27 cellular contexts compared by ENCODE assay signal in genomic region chr7:6613706-6614105, GRCh38. TPM values are rescaled to one million over a fixed set of nuclear protein-coding genes. Genes with fewer than 3 reads are reported as not detected.
DNase-seq lines count a peak whose midpoint lies in the region; ATAC-seq and TF ChIP-seq lines count a peak whose summit lies in the region.
"Had no signal": no experiment of that assay in that cellular context is flagged by ENCODE, and none has a peak within 500 bp of the region (broad histone marks: within the 10 kb centered on the region; RNA-seq: fewer than 3 reads in every experiment).

No MANE protein-coding gene starts in this region.

- H3K4me1 ChIP-seq in esophagus muscularis mucosa, result peaks cover 10 to 25% (median 22%) of the 10 kb centered on the region in 4 donors
- H3K4me1 ChIP-seq in gastroesophageal sphincter, result peaks cover 0 to 23% (median 4%) of the 10 kb centered on the region in 3 donors
- H3K4me1 ChIP-seq in tibial nerve, result peaks cover 0 to 21% (median 8%) of the 10 kb centered on the region in 4 donors
- H3K4me1 ChIP-seq: A549 had no signal

- peaks cover 14% of the 10 kb centered on the region for H3K4me1 Mint-ChIP-seq in activated naive CD8-positive, alpha-beta T cell (ENCODE audit: low read depth)
- H3K4me1 Mint-ChIP-seq in activated naive CD8-positive, alpha-beta T cell treated with anti-CD3 and anti-CD28 coated beads, Interleukin-2, amount 50 U/mL, for 24 hours, result peaks cover 11% of the 10 kb centered on the region
- peaks cover 13% of the 10 kb centered on the region for H3K4me1 Mint-ChIP-seq in mesothelial cell of epicardium
- H3K4me1 Mint-ChIP-seq: activated T-helper 17 cell treated with anti-CD3 and anti-CD28 coated beads, Interleukin-2, amount 50 U/mL, for 72 hours had no signal

- no peak overlapping the region for H3K27ac Mint-ChIP-seq in activated naive CD8-positive, alpha-beta T cell
- no peak overlapping the region for H3K27ac Mint-ChIP-seq in activated naive CD8-positive, alpha-beta T cell treated with anti-CD3 and anti-CD28 coated beads, Interleukin-2, amount 50 U/mL, for 24 hours
- no peak overlapping the region for H3K27ac Mint-ChIP-seq in mesothelial cell of epicardium
- H3K27ac Mint-ChIP-seq: activated T-helper 17 cell treated with anti-CD3 and anti-CD28 coated beads, Interleukin-2, amount 50 U/mL, for 72 hours; stimulated activated naive CD8-positive, alpha-beta T cell treated with anti-CD3 and anti-CD28 coated beads, Interleukin-15, Interleukin-2, amounts not matched to agents 100 ng/mL and 50 ng/mL, for 24 hours had no signal

- H3K4me3 Mint-ChIP-seq in activated naive CD8-positive, alpha-beta T cell, result peak overlapping the region; percentile 63
- no peak overlapping the region for H3K4me3 Mint-ChIP-seq in activated naive CD8-positive, alpha-beta T cell treated with anti-CD3 and anti-CD28 coated beads, Interleukin-2, amount 50 U/mL, for 24 hours
- peak overlapping the region; percentile 6 for H3K4me3 Mint-ChIP-seq in mesothelial cell of epicardium

- H3K36me3 Mint-ChIP-seq in activated naive CD8-positive, alpha-beta T cell, result no peaks in the 10 kb centered on the region
- H3K36me3 Mint-ChIP-seq in activated naive CD8-positive, alpha-beta T cell treated with anti-CD3 and anti-CD28 coated beads, Interleukin-2, amount 50 U/mL, for 24 hours (ENCODE audit: low read depth), result peaks cover 2% of the 10 kb centered on the region
- H3K36me3 Mint-ChIP-seq in mesothelial cell of epicardium, result peaks cover 3% of the 10 kb centered on the region

- no peaks in the 10 kb centered on the region for H3K9me3 ChIP-seq in esophagus muscularis mucosa
- no peaks in the 10 kb centered on the region for H3K9me3 ChIP-seq in gastroesophageal sphincter
- H3K9me3 ChIP-seq in tibial nerve, result no peaks in the 10 kb centered on the region
- H3K9me3 ChIP-seq: A549, sigmoid colon, tibial artery had no signal

- no peak for DNase-seq in activated naive CD8-positive, alpha-beta T cell treated with anti-CD3 and anti-CD28 coated beads, Interleukin-2, amount 50 U/mL, for 24 hours
- DNase-seq in RPMI8226, result peak; percentile 48
- no peak for DNase-seq in mesothelial cell of epicardium (ENCODE audit: low spot score in 2 of 2, unreplicated experiment in 2 of 2)
- no peak for DNase-seq in esophagus muscularis mucosa (ENCODE audit: extremely low spot score)
- no peak for DNase-seq in tibial nerve (ENCODE audit: low spot score in 2 of 2)
- DNase-seq: COR-L47; effector CD8-positive, alpha-beta T cell; EL; hippocampal formation; left ventricle myocardium superior; midbrain; NCI-H1092 treated with DMSO at 0.1 percent for 48 hours; NCI-H2029; NCI-H226; NCI-H774; posterior cingulate gyrus; sigmoid colon; T-helper 9 cell; tibial artery had no signal

- H3K4me3 ChIP-seq in esophagus muscularis mucosa (no peak overlapping the region), gastroesophageal sphincter (no peak overlapping the region), tibial nerve (no peak overlapping the region)
- H3K4me3 ChIP-seq: A549, sigmoid colon, tibial artery had no signal

- H3K9me3 Mint-ChIP-seq in activated naive CD8-positive, alpha-beta T cell (ENCODE audit: low read depth), result no peaks in the 10 kb centered on the region
- H3K9me3 Mint-ChIP-seq in activated naive CD8-positive, alpha-beta T cell treated with anti-CD3 and anti-CD28 coated beads, Interleukin-2, amount 50 U/mL, for 24 hours, result no peaks in the 10 kb centered on the region
- no peaks in the 10 kb centered on the region for H3K9me3 Mint-ChIP-seq in mesothelial cell of epicardium
- H3K9me3 Mint-ChIP-seq: activated T-helper 17 cell treated with anti-CD3 and anti-CD28 coated beads, Interleukin-2, amount 50 U/mL, for 72 hours; stimulated activated naive CD8-positive, alpha-beta T cell treated with anti-CD3 and anti-CD28 coated beads, Interleukin-15, Interleukin-2, amounts not matched to agents 100 ng/mL and 50 ng/mL, for 24 hours had no signal

- H3K27me3 Mint-ChIP-seq in activated naive CD8-positive, alpha-beta T cell, result no peaks in the 10 kb centered on the region
- H3K27me3 Mint-ChIP-seq in activated naive CD8-positive, alpha-beta T cell treated with anti-CD3 and anti-CD28 coated beads, Interleukin-2, amount 50 U/mL, for 24 hours, result peaks cover 3% of the 10 kb centered on the region
- no peaks in the 10 kb centered on the region for H3K27me3 Mint-ChIP-seq in mesothelial cell of epicardium (ENCODE audit: low read depth)

- H3K27ac ChIP-seq in esophagus muscularis mucosa (replicated peaks in 1 of 4) (no peak overlapping the region), gastroesophageal sphincter (no peak overlapping the region), tibial nerve (no peak overlapping the region)
- H3K27ac ChIP-seq: A549, sigmoid colon, tibial artery had no signal

- H3K27me3 ChIP-seq in esophagus muscularis mucosa (no peaks in the 10 kb centered on the region), gastroesophageal sphincter (no peaks in the 10 kb centered on the region), tibial nerve (no peaks in the 10 kb centered on the region)
- H3K27me3 ChIP-seq: sigmoid colon, tibial artery had no signal

- H3K36me3 ChIP-seq in esophagus muscularis mucosa, result peaks cover 0 to 29% (median 12%) of the 10 kb centered on the region in 4 donors
- peaks cover 0 to 34% of the 10 kb centered on the region in 2 donors for H3K36me3 ChIP-seq in gastroesophageal sphincter
- peaks cover 0 to 32% (median 0%) of the 10 kb centered on the region in 3 donors for H3K36me3 ChIP-seq in tibial nerve

- TF ChIP-seq CTCF in mesothelial cell of epicardium (IDR thresholded peaks at IDR 0.05; ENCODE audit: unreplicated experiment) (no peak), esophagus muscularis mucosa (IDR thresholded peaks at IDR 0.05) (no peak), gastroesophageal sphincter (IDR thresholded peaks at IDR 0.05) (no peak), tibial nerve (IDR thresholded peaks at IDR 0.05) (no peak)

- no CpG with 5 or more reads among the region's 2 CpGs for WGBS in esophagus muscularis mucosa
- WGBS in gastroesophageal sphincter (ENCODE audit: low coverage in 1 of 2), 2 donors, result 32 to 33% methylated on average over 2 of the region's 2 CpGs
- 44 to 51% methylated on average over 2 of the region's 2 CpGs for WGBS in tibial nerve, 2 donors

- no peak for TF ChIP-seq POLR2A in esophagus muscularis mucosa (IDR thresholded peaks at IDR 0.05; ENCODE audit: low read depth)
- no peak for TF ChIP-seq POLR2A in gastroesophageal sphincter (IDR thresholded peaks at IDR 0.05)
- no peak for TF ChIP-seq POLR2A in tibial nerve (IDR thresholded peaks at IDR 0.05)

- ATAC-seq in activated naive CD8-positive, alpha-beta T cell treated with anti-CD3 and anti-CD28 coated beads, Interleukin-2, amount 50 U/mL, for 24 hours, result no peak
- no peak for ATAC-seq in gastroesophageal sphincter
- ATAC-seq in GM18870 (IDR thresholded peaks at IDR 0.05; ENCODE audit: unreplicated experiment), result no peak
- ATAC-seq: activated T-helper 17 cell treated with anti-CD3 and anti-CD28 coated beads, Interleukin-2, amount 50 U/mL, for 72 hours; esophagus mucosa; HCT116; left ventricle myocardium superior had no signal

- intact Hi-C loops in esophagus muscularis mucosa (cut with DNase I), result no loop called here

- TF ChIP-seq EP300 in esophagus muscularis mucosa (IDR thresholded peaks at IDR 0.05) (no peak), gastroesophageal sphincter (IDR thresholded peaks at IDR 0.05) (no peak), tibial nerve (IDR thresholded peaks at IDR 0.05) (no peak)

RNA-seq across cellular contexts. Expression of gene ZNF853, which starts 1.7 kb away (rescaled TPM):
- total RNA-seq in mesothelial cell of epicardium (22.7 to 23.5 TPM (median 22.9 TPM) in 3 replicates), esophagus muscularis mucosa (10 to 100 TPM; 13.7 to 38.6 (median 23.6) TPM), gastroesophageal sphincter (10 to 100 TPM; 12.9 to 32.3 (median 19.4) TPM), tibial nerve (10 to 100 TPM in 3 of 4 donors, 1 to 10 TPM in 1; 8.2 to 18.2 (median 12.7) TPM)

RNA-seq across cellular contexts. Expression of gene ZNF316, which starts 23.4 kb away (rescaled TPM):
- 55.9 to 58.5 TPM (median 57.9 TPM) in 3 replicates for total RNA-seq in mesothelial cell of epicardium
- 10 to 100 TPM; 24.0 to 38.9 (median 30.8) TPM for total RNA-seq in esophagus muscularis mucosa
- total RNA-seq in gastroesophageal sphincter, result 10 to 100 TPM; 21.9 to 32.8 (median 26.0) TPM
- 10 to 100 TPM; 32.1 to 77.7 (median 36.2) TPM for total RNA-seq in tibial nerve

RNA-seq across cellular contexts. Expression of gene INTS15, which starts 23.9 kb away (rescaled TPM):
- total RNA-seq in mesothelial cell of epicardium (44.1 to 44.5 TPM (median 44.4 TPM) in 3 replicates), esophagus muscularis mucosa (10 to 100 TPM; 22.5 to 38.9 (median 33.5) TPM), gastroesophageal sphincter (10 to 100 TPM; 25.6 to 34.5 (median 32.5) TPM), tibial nerve (10 to 100 TPM; 28.0 to 63.0 (median 34.0) TPM)

RNA-seq across cellular contexts. Expression of gene ZDHHC4, which starts 36.5 kb away (rescaled TPM):
- 66.9 to 75.3 TPM (median 67.9 TPM) in 3 replicates for total RNA-seq in mesothelial cell of epicardium
- 10 to 100 TPM; 41.5 to 57.4 (median 51.9) TPM for total RNA-seq in esophagus muscularis mucosa
- 10 to 100 TPM; 54.6 to 63.8 (median 58.8) TPM for total RNA-seq in gastroesophageal sphincter
- total RNA-seq in tibial nerve, result 10 to 100 TPM; 38.1 to 48.3 (median 43.2) TPM
